35 cellular contexts compared by ENCODE assay signal in genomic region chr1:211650922-211651303, GRCh38. TPM values are rescaled to one million over a fixed set of nuclear protein-coding genes. Genes with fewer than 3 reads are reported as not detected.
"Had no signal": no experiment of that assay in that cellular context is flagged by ENCODE, and none has a peak within 500 bp of the region (broad histone marks: within the 10 kb centered on the region; RNA-seq: fewer than 3 reads in every experiment).

No MANE protein-coding gene starts in this region.

- H3K9me3 ChIP-seq: ascending aorta had no signal

- H3K27ac Mint-ChIP-seq: activated CD4-positive, alpha-beta memory T cell treated with anti-CD3 and anti-CD28 coated beads, Interleukin-2, amount 10 ng/mL, durations not matched to agents 7 days and 5 days; activated CD4-positive, alpha-beta T cell treated with anti-CD3 and anti-CD28 coated beads for 36 hours; activated CD4-positive, alpha-beta T cell treated with anti-CD3 and anti-CD28 coated beads, Interleukin-2, amount 10 ng/mL, durations not matched to agents 7 days and 5 days; activated CD8-positive, alpha-beta memory T cell treated with anti-CD3 and anti-CD28 coated beads, Interleukin-2, amount 10 ng/mL, durations not matched to agents 7 days and 5 days; activated CD8-positive, alpha-beta T cell treated with anti-CD3 and anti-CD28 coated beads, Interleukin-2, amount 10 ng/mL, durations not matched to agents 7 days and 5 days; activated naive CD4-positive, alpha-beta T cell treated with anti-CD3 and anti-CD28 coated beads, Interleukin-2, amount 10 ng/mL, durations not matched to agents 7 days and 5 days; activated naive CD4-positive, alpha-beta T cell treated with anti-CD3 and anti-CD28 coated beads, Interleukin-2, amount 50 U/mL, for 24 hours; activated naive CD8-positive, alpha-beta T cell; activated naive CD8-positive, alpha-beta T cell treated with anti-CD3 and anti-CD28 coated beads, Interleukin-2, amount 10 ng/mL, durations not matched to agents 7 days and 5 days; activated naive CD8-positive, alpha-beta T cell treated with anti-CD3 and anti-CD28 coated beads, Interleukin-2, amount 50 U/mL, for 24 hours; activated T-cell treated with anti-CD3 and anti-CD28 coated beads, Interleukin-2, amount 50 U/mL, for 24 hours; activated T-helper 2 cell treated with anti-CD3 and anti-CD28 coated beads, Interferon-gamma antibody, Interleukin-2, Interleukin-4, amounts not matched to agents 10 μg/mL and 5 μg/mL and 100 μg/mL, durations not matched to agents 14 hours and 24 hours and 36 hours; brain; T-cell; T-helper 17 cell; WTC11 had no signal

- H3K4me3 ChIP-seq: ascending aorta, cardiac muscle cell had no signal

- DNase-seq: activated CD4-positive, alpha-beta memory T cell treated with anti-CD3 and anti-CD28 coated beads, Interleukin-2, amount 10 ng/mL, durations not matched to agents 7 days and 5 days; activated CD4-positive, alpha-beta T cell treated with anti-CD3 and anti-CD28 coated beads for 1 hour; activated CD4-positive, alpha-beta T cell treated with anti-CD3 and anti-CD28 coated beads for 36 hours; activated CD4-positive, alpha-beta T cell treated with anti-CD3 and anti-CD28 coated beads for 48 hours; activated CD4-positive, alpha-beta T cell treated with anti-CD3 and anti-CD28 coated beads, Interleukin-2, amount 10 ng/mL, durations not matched to agents 7 days and 5 days; activated CD4-positive, alpha-beta T cell treated with anti-CD3 and anti-CD28 coated beads, Interleukin-2, amount 50 U/mL, for 48 hours; activated CD4-positive, CD25-positive, alpha-beta regulatory T cell; activated CD8-positive, alpha-beta memory T cell treated with anti-CD3 and anti-CD28 coated beads, Interleukin-2, amount 10 ng/mL, durations not matched to agents 7 days and 5 days; activated CD8-positive, alpha-beta memory T cell treated with anti-CD3 and anti-CD28 coated beads, Interleukin-2, amount 50 U/mL, for 48 hours; activated CD8-positive, alpha-beta T cell treated with anti-CD3 and anti-CD28 coated beads, Interleukin-2, amount 10 ng/mL, durations not matched to agents 7 days and 5 days; activated effector memory CD4-positive, alpha-beta T cell treated with Interleukin-2 at 50 U/mL for 16 hours; activated gamma-delta T cell; activated naive CD4-positive, alpha-beta T cell treated with anti-CD3 and anti-CD28 coated beads, Interleukin-2, amount 10 ng/mL, durations not matched to agents 7 days and 5 days; activated naive CD4-positive, alpha-beta T cell treated with Interleukin-2 at 50 U/mL for 16 hours; activated naive CD8-positive, alpha-beta T cell treated with anti-CD3 and anti-CD28 coated beads, Interleukin-2, amount 10 ng/mL, durations not matched to agents 7 days and 5 days; activated naive CD8-positive, alpha-beta T cell treated with anti-CD3 and anti-CD28 coated beads, Interleukin-2, amount 50 U/mL, for 24 hours; activated T-cell treated with anti-CD3 and anti-CD28 coated beads, Interleukin-2, amount 50 U/mL, for 24 hours; activated T-cell treated with anti-CD3 and anti-CD28 coated beads, Interleukin-2, amount 50 U/mL, for 48 hours; amygdala; anterior cingulate cortex; caudate nucleus; cerebellar nuclear complex; T-cell; T-helper 17 cell; T1000; WERI-Rb-1 had no signal

- H3K36me3 ChIP-seq: ascending aorta, cardiac muscle cell, WERI-Rb-1 had no signal

- H3K4me3 Mint-ChIP-seq: activated CD4-positive, alpha-beta memory T cell treated with anti-CD3 and anti-CD28 coated beads, Interleukin-2, amount 10 ng/mL, durations not matched to agents 7 days and 5 days; activated CD4-positive, alpha-beta T cell treated with anti-CD3 and anti-CD28 coated beads for 36 hours; activated CD4-positive, alpha-beta T cell treated with anti-CD3 and anti-CD28 coated beads, Interleukin-2, amount 10 ng/mL, durations not matched to agents 7 days and 5 days; activated CD8-positive, alpha-beta memory T cell treated with anti-CD3 and anti-CD28 coated beads, Interleukin-2, amount 10 ng/mL, durations not matched to agents 7 days and 5 days; activated CD8-positive, alpha-beta T cell treated with anti-CD3 and anti-CD28 coated beads, Interleukin-2, amount 10 ng/mL, durations not matched to agents 7 days and 5 days; activated naive CD4-positive, alpha-beta T cell treated with anti-CD3 and anti-CD28 coated beads, Interleukin-2, amount 10 ng/mL, durations not matched to agents 7 days and 5 days; activated naive CD4-positive, alpha-beta T cell treated with anti-CD3 and anti-CD28 coated beads, Interleukin-2, amount 50 U/mL, for 24 hours; activated naive CD8-positive, alpha-beta T cell; activated naive CD8-positive, alpha-beta T cell treated with anti-CD3 and anti-CD28 coated beads, Interleukin-2, amount 10 ng/mL, durations not matched to agents 7 days and 5 days; activated naive CD8-positive, alpha-beta T cell treated with anti-CD3 and anti-CD28 coated beads, Interleukin-2, amount 50 U/mL, for 24 hours; activated T-cell treated with anti-CD3 and anti-CD28 coated beads, Interleukin-2, amount 50 U/mL, for 24 hours; brain; central memory CD8-positive, alpha-beta T cell; T-cell; T-helper 17 cell; WTC11 had no signal

- H3K27ac ChIP-seq: ascending aorta, cardiac muscle cell, WERI-Rb-1 had no signal

- H3K27me3 ChIP-seq: ascending aorta, cardiac muscle cell had no signal

- H3K4me1 Mint-ChIP-seq: activated CD4-positive, alpha-beta T cell treated with anti-CD3 and anti-CD28 coated beads for 36 hours; activated naive CD4-positive, alpha-beta T cell treated with anti-CD3 and anti-CD28 coated beads, Interleukin-2, amount 10 ng/mL, durations not matched to agents 7 days and 5 days; activated naive CD4-positive, alpha-beta T cell treated with anti-CD3 and anti-CD28 coated beads, Interleukin-2, amount 50 U/mL, for 24 hours; activated naive CD8-positive, alpha-beta T cell treated with anti-CD3 and anti-CD28 coated beads, Interleukin-2, amount 50 U/mL, for 24 hours; central memory CD8-positive, alpha-beta T cell had no signal

- H3K9me3 Mint-ChIP-seq: activated CD4-positive, alpha-beta memory T cell treated with anti-CD3 and anti-CD28 coated beads, Interleukin-2, amount 10 ng/mL, durations not matched to agents 7 days and 5 days; activated CD4-positive, alpha-beta T cell treated with anti-CD3 and anti-CD28 coated beads, Interleukin-2, amount 10 ng/mL, durations not matched to agents 7 days and 5 days; activated naive CD4-positive, alpha-beta T cell treated with anti-CD3 and anti-CD28 coated beads, Interleukin-2, amount 10 ng/mL, durations not matched to agents 7 days and 5 days; activated naive CD4-positive, alpha-beta T cell treated with anti-CD3 and anti-CD28 coated beads, Interleukin-2, amount 50 U/mL, for 24 hours; activated naive CD8-positive, alpha-beta T cell treated with anti-CD3 and anti-CD28 coated beads, Interleukin-2, amount 10 ng/mL, durations not matched to agents 7 days and 5 days; activated naive CD8-positive, alpha-beta T cell treated with anti-CD3 and anti-CD28 coated beads, Interleukin-2, amount 50 U/mL, for 24 hours; activated T-cell treated with anti-CD3 and anti-CD28 coated beads, Interleukin-2, amount 50 U/mL, for 24 hours; activated T-helper 2 cell treated with anti-CD3 and anti-CD28 coated beads, Interferon-gamma antibody, Interleukin-2, Interleukin-4, amounts not matched to agents 10 μg/mL and 5 μg/mL and 100 μg/mL, durations not matched to agents 14 hours and 24 hours and 36 hours; brain; central memory CD8-positive, alpha-beta T cell; T-cell; WTC11 had no signal

- H3K36me3 Mint-ChIP-seq: activated CD8-positive, alpha-beta memory T cell treated with anti-CD3 and anti-CD28 coated beads, Interleukin-2, amount 10 ng/mL, durations not matched to agents 7 days and 5 days; activated naive CD4-positive, alpha-beta T cell treated with anti-CD3 and anti-CD28 coated beads, Interleukin-2, amount 10 ng/mL, durations not matched to agents 7 days and 5 days; activated naive CD4-positive, alpha-beta T cell treated with anti-CD3 and anti-CD28 coated beads, Interleukin-2, amount 50 U/mL, for 24 hours; activated naive CD8-positive, alpha-beta T cell; activated naive CD8-positive, alpha-beta T cell treated with anti-CD3 and anti-CD28 coated beads, Interleukin-2, amount 10 ng/mL, durations not matched to agents 7 days and 5 days; brain; T-cell; WTC11 had no signal

- ATAC-seq: activated CD4-positive, alpha-beta T cell treated with anti-CD3 and anti-CD28 coated beads for 36 hours; activated CD4-positive, CD25-positive, alpha-beta regulatory T cell treated with anti-CD3 and anti-CD28 coated beads, Interleukin-2, amount 50 U/mL, for 24 hours; activated CD8-positive, alpha-beta memory T cell treated with anti-CD3 and anti-CD28 coated beads, Interleukin-2, amount 10 ng/mL, durations not matched to agents 7 days and 5 days; activated CD8-positive, alpha-beta T cell treated with anti-CD3 and anti-CD28 coated beads, Interleukin-2, amount 10 ng/mL, durations not matched to agents 7 days and 5 days; activated naive CD8-positive, alpha-beta T cell treated with anti-CD3 and anti-CD28 coated beads, Interleukin-2, amount 50 U/mL, for 24 hours; T-cell; T-helper 17 cell; WTC11 had no signal

- H3K27me3 Mint-ChIP-seq: activated naive CD4-positive, alpha-beta T cell treated with anti-CD3 and anti-CD28 coated beads, Interleukin-2, amount 50 U/mL, for 24 hours; activated naive CD8-positive, alpha-beta T cell treated with anti-CD3 and anti-CD28 coated beads, Interleukin-2, amount 50 U/mL, for 24 hours; activated T-cell treated with anti-CD3 and anti-CD28 coated beads, Interleukin-2, amount 50 U/mL, for 24 hours; central memory CD8-positive, alpha-beta T cell had no signal

RNA-seq across cellular contexts. Expression of gene NEK2, which starts 24.5 kb away (rescaled TPM):
- total RNA-seq: ascending aorta had no signal
